8 cellular contexts compared by ENCODE assay signal in the genomic region with DNA sequence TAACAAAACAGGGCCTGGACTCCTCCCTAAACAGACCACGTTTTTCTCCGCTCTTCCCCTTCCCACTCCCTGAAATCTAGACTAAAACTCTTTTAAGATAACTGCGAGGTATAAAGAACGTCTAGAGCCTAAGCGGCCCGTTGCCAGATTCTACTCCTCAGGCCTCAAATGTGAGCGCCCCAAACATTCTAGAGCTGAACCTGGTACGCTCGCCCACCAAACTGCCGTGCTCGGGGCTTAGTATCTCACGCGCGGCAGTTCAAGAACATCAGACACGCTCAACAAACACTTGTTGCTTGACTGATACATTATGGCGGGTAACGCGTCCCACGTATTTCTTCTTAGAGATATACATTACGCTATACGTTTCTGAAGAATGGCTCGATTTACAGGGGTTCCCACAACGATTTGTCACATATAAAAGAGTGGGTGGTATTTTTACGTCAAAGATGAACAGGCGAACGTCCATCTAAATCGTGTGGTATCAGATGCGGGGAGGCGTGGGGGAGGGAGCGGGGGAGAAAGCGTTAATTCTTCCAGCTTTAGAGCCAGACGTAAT. TPM values are rescaled to one million over a fixed set of nuclear protein-coding genes. Genes with fewer than 3 reads are reported as not detected.
DNase-seq lines count a peak whose midpoint lies in the region; ATAC-seq and TF ChIP-seq lines count a peak whose summit lies in the region.

No MANE protein-coding gene starts in this region.

- H3K9me3 ChIP-seq in lung (ENCODE audit: control insufficient read depth in 2 of 2, insufficient read depth in 1 of 2, low read length in 1 of 2): no peaks in the 10 kb centered on the region

- peaks cover 0 to 3% of the 10 kb centered on the region in 2 donors for H3K4me1 ChIP-seq in lung (ENCODE audit: control insufficient read depth in 2 of 2, insufficient read depth in 2 of 2, low read length in 2 of 2)

- H3K4me3 ChIP-seq in coronary artery: peak overlapping the region; percentile 85
- H3K4me3 ChIP-seq in lung: peak overlapping the region; percentile 97

- DNase-seq in NCI-H2171 treated with DMSO at 0.1 percent for 48 hours (lab: John Stamatoyannopoulos, UW) (peak; percentile 53), NCI-H2171 (lab: John Stamatoyannopoulos, UW) (no peak), NCI-H1105 treated with DMSO at 0.1 percent for 48 hours (lab: John Stamatoyannopoulos, UW) (peak; percentile 65), coronary artery (ENCODE audit: low spot score) (no peak), lung (ENCODE audit: low spot score) (no peak)
- DNase-seq in activated CD4-positive, alpha-beta T cell treated with anti-CD3 and anti-CD28 coated beads for 24 hours (ENCODE audit: low read depth in 2 of 2): peak; percentile 27
- DNase-seq in stimulated activated CD8-positive, alpha-beta memory T cell treated with anti-CD3 and anti-CD28 coated beads, Interleukin-12 subunit alpha, Interleukin-12 subunit beta, amount 100 ng/mL, for 1 hour (ENCODE audit: low read depth): peak; percentile 20

- WGBS in lung, 2 donors: 1% methylated on average over 32 of the region's 32 CpGs

- H3K27me3 ChIP-seq in lung (ENCODE audit: control insufficient read depth, insufficient read depth): no peaks in the 10 kb centered on the region

- no peak for TF ChIP-seq CTCF in coronary artery (IDR thresholded peaks at IDR 0.05)
- TF ChIP-seq CTCF in lung (IDR thresholded peaks at IDR 0.05; ENCODE audit: control extremely low read depth, extremely low read depth): no peak

- H3K27ac ChIP-seq in coronary artery (peak overlapping the region; percentile 80 to 94), lung (ENCODE audit: low read depth in 1 of 2, low read length in 1 of 2) (peak overlapping the region; percentile 89 to 94)

- H3K36me3 ChIP-seq in lung (ENCODE audit: control insufficient read depth in 2 of 2, insufficient read depth in 2 of 2, low read length in 2 of 2): peaks cover 0 to 3% of the 10 kb centered on the region in 2 donors

- ATAC-seq in lung (ENCODE audit: insufficient read depth, low FRiP score) (no peak), HG03432 (IDR thresholded peaks at IDR 0.05; ENCODE audit: unreplicated experiment) (no peak)

RNA-seq across cellular contexts. Expression of a gene that starts 0.6 kb away (rescaled TPM):
- 10 to 100 TPM in 1 of 2 donors, 1 to 10 TPM in 1; 7.7 to 12.1 TPM for total RNA-seq in lung
- polyA plus RNA-seq in lung: 10 to 100 TPM in 1 of 2 donors, 1 to 10 TPM in 1; 5.3 to 13.5 TPM

RNA-seq across cellular contexts. Expression of a gene that starts 0.8 kb away (rescaled TPM):
- 10 to 100 TPM; 11.3 to 31.4 TPM for total RNA-seq in lung
- 1 to 10 TPM; 6.3 to 7.1 TPM for polyA plus RNA-seq in lung

RNA-seq across cellular contexts. Expression of a gene that starts 21.4 kb away (rescaled TPM):
- 10 to 100 TPM; 40.6 to 48.6 TPM for total RNA-seq in lung
- polyA plus RNA-seq in lung: 10 to 100 TPM; 34.4 to 43.9 TPM

RNA-seq across cellular contexts. Expression of a gene that starts 25.6 kb away (rescaled TPM):
- 10 to 100 TPM in 1 of 2 donors, 1 to 10 TPM in 1; 8.5 to 17.9 TPM for total RNA-seq in lung
- 1 to 10 TPM; 4.8 to 9.2 TPM for polyA plus RNA-seq in lung

Comparison
In these comparisons a context has a peak if more than half of its experiments do, and no peak if none do; other contexts are left out.
1. DNase-seq: peak in NCI-H2171 treated with DMSO at 0.1 percent for 48 hours (single experiment), NCI-H1105 treated with DMSO at 0.1 percent for 48 hours (single experiment), activated CD4-positive, alpha-beta T cell treated with anti-CD3 and anti-CD28 coated beads for 24 hours (2 of 2) and stimulated activated CD8-positive, alpha-beta memory T cell treated with anti-CD3 and anti-CD28 coated beads, Interleukin-12 subunit alpha, Interleukin-12 subunit beta, amount 100 ng/mL, for 1 hour (single experiment); none in NCI-H2171 (single experiment), coronary artery (single experiment) and lung (single experiment).